Comparison of ENCODE assay signal across 9 cellular contexts in genomic region chr2:12931211-12931844, GRCh38.
DNase-seq lines count a peak whose midpoint lies in the region; ATAC-seq and TF ChIP-seq lines count a peak whose summit lies in the region.
"Had no signal": no experiment of that assay in that cellular context is flagged by ENCODE, and none has a peak within 500 bp of the region (broad histone marks: within the 10 kb centered on the region; RNA-seq: fewer than 3 reads in every experiment).

No MANE protein-coding gene starts in this region.

- ATAC-seq in CD4-positive, alpha-beta T cell (ENCODE audit: poor library complexity): no peak
- peak; percentile 64 for ATAC-seq in GM21528 (IDR thresholded peaks at IDR 0.05; ENCODE audit: low FRiP score, unreplicated experiment)

- no peaks in the 10 kb centered on the region for H3K9me3 Mint-ChIP-seq in CD4-positive, alpha-beta T cell
- H3K9me3 Mint-ChIP-seq in activated CD4-positive, alpha-beta memory T cell treated with anti-CD3 and anti-CD28 coated beads for 36 hours: no peaks in the 10 kb centered on the region
- H3K9me3 Mint-ChIP-seq: IgD-negative memory B cell had no signal

- H3K27me3 Mint-ChIP-seq in CD4-positive, alpha-beta T cell: peaks cover 5% of the 10 kb centered on the region
- no peaks in the 10 kb centered on the region for H3K27me3 Mint-ChIP-seq in activated CD4-positive, alpha-beta memory T cell treated with anti-CD3 and anti-CD28 coated beads for 36 hours
- H3K27me3 Mint-ChIP-seq: IgD-negative memory B cell had no signal

- intact Hi-C loops in CD4-positive, alpha-beta T cell (cut with DNase I, micrococcal nuclease): loop anchor here (1.0 to 5.0 kb wide), 7 partner anchors 74 to 1102 kb away; partner anchors contain the start of gene TRIB2 (in 1 of the 2)
- intact Hi-C loops in activated CD4-positive, alpha-beta memory T cell treated with anti-CD3 and anti-CD28 coated beads for 36 hours (cut with micrococcal nuclease): loop anchor here (1.0 to 5.0 kb wide), 3 partner anchors 114 to 1104 kb away; no protein-coding TSS in a partner anchor

- peaks cover 12% of the 10 kb centered on the region for H3K4me1 ChIP-seq in suprapubic skin

- TF ChIP-seq EP300 in suprapubic skin (IDR thresholded peaks at IDR 0.05): no peak

- peak; percentile 93 for TF ChIP-seq CTCF in CD4-positive, alpha-beta T cell (IDR thresholded peaks at IDR 0.05)
- peak; percentile 89 for TF ChIP-seq CTCF in astrocyte of the spinal cord (IDR thresholded peaks at IDR 0.05; ENCODE audit: low read depth, low read length)
- peak; percentile 76 to 82 for TF ChIP-seq CTCF in suprapubic skin (IDR thresholded peaks at IDR 0.05)

- H3K27ac Mint-ChIP-seq in CD4-positive, alpha-beta T cell: no peak overlapping the region
- H3K27ac Mint-ChIP-seq in activated CD4-positive, alpha-beta memory T cell treated with anti-CD3 and anti-CD28 coated beads for 36 hours: no peak overlapping the region
- H3K27ac Mint-ChIP-seq: IgD-negative memory B cell had no signal

- H3K36me3 ChIP-seq in suprapubic skin: no peaks in the 10 kb centered on the region

- DNase-seq in CD4-positive, alpha-beta T cell: no peak
- DNase-seq in NCI-H2029 treated with DMSO at 0.1 percent for 48 hours (lab: John Stamatoyannopoulos, UW): peak; percentile 24
- peak; percentile 60 for DNase-seq in astrocyte of the spinal cord (ENCODE audit: low read depth, low spot score)
- DNase-seq in iPS-NIHi7 (ENCODE audit: extremely low spot score): peak; percentile 68
- DNase-seq in suprapubic skin (ENCODE audit: low spot score in 2 of 2): no peak
- DNase-seq in activated CD4-positive, alpha-beta memory T cell treated with anti-CD3 and anti-CD28 coated beads for 36 hours: no peak
- no peak for DNase-seq in NCI-H1930 (lab: John Stamatoyannopoulos, UW)

- peaks cover 20% of the 10 kb centered on the region for H3K4me1 Mint-ChIP-seq in CD4-positive, alpha-beta T cell (ENCODE audit: low read depth)
- H3K4me1 Mint-ChIP-seq in activated CD4-positive, alpha-beta memory T cell treated with anti-CD3 and anti-CD28 coated beads for 36 hours (ENCODE audit: low read depth): peaks cover 17% of the 10 kb centered on the region

- no peaks in the 10 kb centered on the region for H3K9me3 ChIP-seq in CD4-positive, alpha-beta T cell (ENCODE audit: control insufficient read depth, low read length)
- H3K9me3 ChIP-seq in suprapubic skin: no peaks in the 10 kb centered on the region

- no peaks in the 10 kb centered on the region for H3K27me3 ChIP-seq in CD4-positive, alpha-beta T cell (ENCODE audit: control insufficient read depth, insufficient read depth, low read length)
- peaks cover 6% of the 10 kb centered on the region for H3K27me3 ChIP-seq in suprapubic skin

- H3K4me3 Mint-ChIP-seq in CD4-positive, alpha-beta T cell: no peak overlapping the region
- H3K4me3 Mint-ChIP-seq in activated CD4-positive, alpha-beta memory T cell treated with anti-CD3 and anti-CD28 coated beads for 36 hours: no peak overlapping the region
- H3K4me3 Mint-ChIP-seq: IgD-negative memory B cell had no signal

- TF ChIP-seq POLR2A in suprapubic skin (IDR thresholded peaks at IDR 0.05): no peak

- CTCF ChIA-PET in CD4-positive, alpha-beta T cell (lab: Charles Lee): interaction anchor here (0.6 to 2.5 kb wide), 16 partner anchors 10 to 1102 kb away, joined by 3 to 12 read pairs (median 4); partner anchors contain the start of gene TRIB2
- CTCF ChIA-PET in activated CD4-positive, alpha-beta memory T cell treated with anti-CD3 and anti-CD28 coated beads for 36 hours (lab: Charles Lee): interaction anchor here (0.6 to 4.8 kb wide), 57 partner anchors 9 to 1102 kb away, joined by 3 to 48 read pairs (median 4); partner anchors contain the start of gene TRIB2

- H3K4me3 ChIP-seq in astrocyte of the spinal cord (ENCODE audit: low read depth, low read length) (no peak overlapping the region), suprapubic skin (no peak overlapping the region)

- POLR2A ChIA-PET in CD4-positive, alpha-beta T cell (lab: Charles Lee): interaction anchor here (0.6 to 4.5 kb wide), 9 partner anchors 14 to 1102 kb away, joined by 3 to 19 read pairs (median 3); partner anchors contain the start of gene TRIB2
- POLR2A ChIA-PET in activated CD4-positive, alpha-beta memory T cell treated with anti-CD3 and anti-CD28 coated beads for 36 hours (lab: Charles Lee): interaction anchor here (0.8 kb wide), 1 partner anchor 214 kb away, joined by 3 read pairs; no protein-coding TSS in a partner anchor

- H3K27ac ChIP-seq in CD4-positive, alpha-beta T cell (ENCODE audit: low read depth, low read length): no peak overlapping the region
- no peak overlapping the region for H3K27ac ChIP-seq in suprapubic skin

- in situ Hi-C loops in astrocyte of the spinal cord (cut with HindIII; ENCODE audit: low sequenced_read_pairs): no loop called here

- no peaks in the 10 kb centered on the region for H3K36me3 Mint-ChIP-seq in CD4-positive, alpha-beta T cell (ENCODE audit: low read depth)
- no peaks in the 10 kb centered on the region for H3K36me3 Mint-ChIP-seq in activated CD4-positive, alpha-beta memory T cell treated with anti-CD3 and anti-CD28 coated beads for 36 hours
- H3K36me3 Mint-ChIP-seq: IgD-negative memory B cell had no signal

- WGBS in suprapubic skin: 25% methylated on average over 4 of the region's 4 CpGs

Comparison
In these comparisons a context has a peak if more than half of its experiments do, and no peak if none do; other contexts are left out.
1. DNase-seq: peak in NCI-H2029 treated with DMSO at 0.1 percent for 48 hours (single experiment), astrocyte of the spinal cord (single experiment) and iPS-NIHi7 (single experiment); none in CD4-positive, alpha-beta T cell (0 of 10), suprapubic skin (0 of 2), activated CD4-positive, alpha-beta memory T cell treated with anti-CD3 and anti-CD28 coated beads for 36 hours (single experiment) and NCI-H1930 (0 of 2).
2. Peak in every context shown above with its lines, with median percentiles within 50 percentile points of each other: CTCF ChIP-seq.